ENCODE assay signal across 7 cellular contexts in genomic region chr19:41351339-41352245, GRCh38. TPM values are rescaled to one million over a fixed set of nuclear protein-coding genes. Genes with fewer than 3 reads are reported as not detected.
DNase-seq lines count a peak whose midpoint lies in the region; ATAC-seq and TF ChIP-seq lines count a peak whose summit lies in the region.

No MANE protein-coding gene starts in this region.

- H3K4me3 Mint-ChIP-seq in progenitor cell of endocrine pancreas (ENCODE audit: low read depth): peak overlapping the region; percentile 80

- DNase-seq in SJSA1 (ENCODE audit: low read depth in 1 of 2, low spot score in 2 of 2) (peak; percentile 67 to 72), cardiac muscle cell (ENCODE audit: low read depth in 1 of 2, low spot score in 1 of 2) (peak; percentile 48 to 63), progenitor cell of endocrine pancreas (ENCODE audit: low spot score, unreplicated experiment) (no peak), ureter (ENCODE audit: low spot score) (peak; percentile 67)
- DNase-seq in activated naive CD4-positive, alpha-beta T cell treated with Interleukin-2 at 50 U/mL for 16 hours: peak; percentile 87

- peaks cover 14% of the 10 kb centered on the region for H3K4me1 Mint-ChIP-seq in progenitor cell of endocrine pancreas (ENCODE audit: low read depth)

- no peaks in the 10 kb centered on the region for H3K36me3 Mint-ChIP-seq in progenitor cell of endocrine pancreas (ENCODE audit: insufficient read depth)

- ATAC-seq in GM18511 (IDR thresholded peaks at IDR 0.05; ENCODE audit: unreplicated experiment) (peak; percentile 50), HG02938 (IDR thresholded peaks at IDR 0.05; ENCODE audit: unreplicated experiment) (peak; percentile 30)

- H3K9me3 ChIP-seq in SJSA1 (replicated peaks): no peaks in the 10 kb centered on the region
- no peaks in the 10 kb centered on the region for H3K9me3 ChIP-seq in cardiac muscle cell (ENCODE audit: low read depth)

- peak overlapping the region; percentile 66 for H3K4me3 ChIP-seq in SJSA1
- peak overlapping the region; percentile 68 for H3K4me3 ChIP-seq in cardiac muscle cell

- peaks cover 15% of the 10 kb centered on the region for H3K4me1 ChIP-seq in SJSA1 (replicated peaks)
- H3K4me1 ChIP-seq in cardiac muscle cell (ENCODE audit: low read depth): no peaks in the 10 kb centered on the region

- TF ChIP-seq CTCF in cardiac muscle cell (IDR thresholded peaks at IDR 0.05; ENCODE audit: low read depth, low read length): no peak
- no peak for TF ChIP-seq CTCF in progenitor cell of endocrine pancreas (IDR thresholded peaks at IDR 0.05; ENCODE audit: unreplicated experiment)

- no peaks in the 10 kb centered on the region for H3K9me3 Mint-ChIP-seq in progenitor cell of endocrine pancreas (ENCODE audit: low read depth)

- no peaks in the 10 kb centered on the region for H3K27me3 ChIP-seq in SJSA1 (replicated peaks)
- H3K27me3 ChIP-seq in cardiac muscle cell: no peaks in the 10 kb centered on the region

- H3K36me3 ChIP-seq in SJSA1 (peaks cover 49% of the 10 kb centered on the region), cardiac muscle cell (no peaks in the 10 kb centered on the region)

- H3K27ac ChIP-seq in SJSA1: no peak overlapping the region
- H3K27ac ChIP-seq in cardiac muscle cell: no peak overlapping the region

- no peak overlapping the region for H3K27ac Mint-ChIP-seq in progenitor cell of endocrine pancreas

- H3K27me3 Mint-ChIP-seq in progenitor cell of endocrine pancreas: peaks cover 52% of the 10 kb centered on the region

RNA-seq across cellular contexts. Expression of gene TGFB1, which starts 2.1 kb away (rescaled TPM):
- 16.4 and 17.4 TPM in 2 replicates for total RNA-seq in SJSA1 (2014; rRNA removed; shearing (Covaris generic))
- total RNA-seq in cardiac muscle cell (19.4 and 32.6 TPM in 2 replicates), progenitor cell of endocrine pancreas (4.3 and 5.5 TPM in 2 replicates), ureter (26.3 TPM)
- polyA plus RNA-seq in cardiac muscle cell: 34.8 and 52.3 TPM in 2 replicates

RNA-seq across cellular contexts. Expression of gene B9D2, which starts 12.4 kb away (rescaled TPM):
- 3.3 and 10.7 TPM in 2 replicates for total RNA-seq in SJSA1 (2014; rRNA removed; shearing (Covaris generic))
- 5.3 and 7.8 TPM in 2 replicates for total RNA-seq in cardiac muscle cell
- polyA plus RNA-seq in cardiac muscle cell: 10.8 and 10.9 TPM in 2 replicates
- 8.6 and 10.7 TPM in 2 replicates for total RNA-seq in progenitor cell of endocrine pancreas
- 6.1 TPM for total RNA-seq in ureter

RNA-seq across cellular contexts. Expression of gene TMEM91, which starts 24.7 kb away (rescaled TPM):
- 0.44 and 2.5 TPM in 2 replicates for total RNA-seq in SJSA1 (2014; rRNA removed; shearing (Covaris generic))
- 16.8 and 21.8 TPM in 2 replicates for total RNA-seq in cardiac muscle cell
- 14.5 and 18.1 TPM in 2 replicates for polyA plus RNA-seq in cardiac muscle cell
- total RNA-seq in progenitor cell of endocrine pancreas: 12.8 and 14.3 TPM in 2 replicates
- total RNA-seq in ureter: 12.2 TPM

RNA-seq across cellular contexts. Expression of gene CCDC97, which starts 41.6 kb away (rescaled TPM):
- total RNA-seq in SJSA1 (2014; rRNA removed; shearing (Covaris generic)): 6.0 and 10.7 TPM in 2 replicates
- 24.6 and 25.2 TPM in 2 replicates for total RNA-seq in cardiac muscle cell
- 29.7 and 32.4 TPM in 2 replicates for polyA plus RNA-seq in cardiac muscle cell
- 44.9 and 46.5 TPM in 2 replicates for total RNA-seq in progenitor cell of endocrine pancreas
- 38.3 TPM for total RNA-seq in ureter

RNA-seq across cellular contexts. Expression of gene EXOSC5, which starts 45.6 kb away (rescaled TPM):
- 24.4 and 33.6 TPM in 2 replicates for total RNA-seq in SJSA1 (2014; rRNA removed; shearing (Covaris generic))
- total RNA-seq in cardiac muscle cell: 24.5 and 31.4 TPM in 2 replicates
- polyA plus RNA-seq in cardiac muscle cell: 40.6 and 53.0 TPM in 2 replicates
- total RNA-seq in progenitor cell of endocrine pancreas: 15.4 and 17.0 TPM in 2 replicates
- total RNA-seq in ureter: 21.6 TPM
